In genomic region chr16:74626741-74627416, GRCh38 we compare ENCODE assay signal across 14 cellular contexts. TPM values are rescaled to one million over a fixed set of nuclear protein-coding genes. Genes with fewer than 3 reads are reported as not detected.
A peak's percentile ranks its signal among the peaks of the same experiment; 100 is the strongest.
DNase-seq lines count a peak whose midpoint lies in the region; ATAC-seq, FAIRE-seq and TF ChIP-seq lines count a peak whose summit lies in the region.
"Had no signal": no experiment of that assay in that cellular context is flagged by ENCODE, and none has a peak within 500 bp of the region (broad histone marks: within the 10 kb centered on the region; RNA-seq: fewer than 3 reads in every experiment).

No MANE protein-coding gene starts in this region.

- TF ChIP-seq CTCF in astrocyte (IDR thresholded peaks at IDR 0.05; ENCODE audit: insufficient read depth, low read depth, low read length) = no peak
- no peak for TF ChIP-seq CTCF in vagina (IDR thresholded peaks at IDR 0.05)

- H3K27ac Mint-ChIP-seq in activated naive CD4-positive, alpha-beta T cell treated with anti-CD3 and anti-CD28 coated beads for 36 hours = peak overlapping the region; percentile 91
- H3K27ac Mint-ChIP-seq in astrocyte (ENCODE audit: unreplicated experiment) = no peak overlapping the region

- H3K4me3 ChIP-seq in astrocyte (ENCODE audit: insufficient read depth, low read depth, low read length) = no peak overlapping the region
- no peak overlapping the region for H3K4me3 ChIP-seq in vagina
- H3K4me3 ChIP-seq: tibial nerve had no signal

- no peaks in the 10 kb centered on the region for H3K9me3 Mint-ChIP-seq in activated naive CD4-positive, alpha-beta T cell treated with anti-CD3 and anti-CD28 coated beads for 36 hours
- no peaks in the 10 kb centered on the region for H3K9me3 Mint-ChIP-seq in astrocyte (ENCODE audit: unreplicated experiment)

- peaks cover 48% of the 10 kb centered on the region for H3K4me1 Mint-ChIP-seq in activated naive CD4-positive, alpha-beta T cell treated with anti-CD3 and anti-CD28 coated beads for 36 hours (ENCODE audit: low read depth)
- peaks cover 15% of the 10 kb centered on the region for H3K4me1 Mint-ChIP-seq in astrocyte (ENCODE audit: low read depth, unreplicated experiment)

- intact Hi-C loops in activated naive CD4-positive, alpha-beta T cell treated with anti-CD3 and anti-CD28 coated beads for 36 hours (cut with micrococcal nuclease) = loop anchor here (1.0 to 5.0 kb wide), 7 partner anchors 20 to 330 kb away; partner anchors contain the start of genes GLG1 and PSMD7
- intact Hi-C loops in vagina (cut with DNase I) = no loop called here

- peaks cover 32% of the 10 kb centered on the region for H4K20me1 ChIP-seq in astrocyte (ENCODE audit: insufficient read depth, low read length)

- peak overlapping the region; percentile 22 for H3K4me2 ChIP-seq in astrocyte (ENCODE audit: low read length)

- H3K36me3 ChIP-seq in astrocyte (ENCODE audit: insufficient read depth, low read length) = peaks cover 45% of the 10 kb centered on the region
- peaks cover 0 to 82% of the 10 kb centered on the region in 2 donors for H3K36me3 ChIP-seq in vagina

- peaks cover 75% of the 10 kb centered on the region for H3K36me3 Mint-ChIP-seq in activated naive CD4-positive, alpha-beta T cell treated with anti-CD3 and anti-CD28 coated beads for 36 hours (ENCODE audit: low read depth)
- peaks cover 14% of the 10 kb centered on the region for H3K36me3 Mint-ChIP-seq in astrocyte (ENCODE audit: low read depth, unreplicated experiment)

- FAIRE-seq in astrocyte (lab: Jason Lieb, UNC) = no peak

- H3K27ac ChIP-seq in astrocyte (ENCODE audit: low read depth, low read length) (peak overlapping the region; percentile 9), vagina (no peak overlapping the region)
- H3K27ac ChIP-seq: tibial nerve had no signal

- ATAC-seq in HG02623 (IDR thresholded peaks at IDR 0.05; ENCODE audit: unreplicated experiment) = peak; percentile 44
- ATAC-seq in stimulated activated naive CD8-positive, alpha-beta T cell treated with anti-CD3 and anti-CD28 coated beads, Interleukin-15, Interleukin-2, amounts not matched to agents 100 U/mL and 50 U/mL, for 24 hours = peak; percentile 82

- no peaks in the 10 kb centered on the region for H3K79me2 ChIP-seq in astrocyte (ENCODE audit: insufficient read depth, low read length)

- H3K4me1 ChIP-seq in astrocyte (ENCODE audit: insufficient read depth, low read length) (peaks cover 4% of the 10 kb centered on the region), vagina (no peaks in the 10 kb centered on the region)
- H3K4me1 ChIP-seq: BE2C had no signal

- H3K27me3 ChIP-seq in astrocyte (ENCODE audit: insufficient read depth, low read length) (no peaks in the 10 kb centered on the region), vagina (no peaks in the 10 kb centered on the region)
- H3K27me3 ChIP-seq: BE2C, tibial nerve had no signal

- peak; percentile 47 for DNase-seq in activated naive CD4-positive, alpha-beta T cell treated with anti-CD3 and anti-CD28 coated beads for 36 hours
- no peak for DNase-seq in activated naive CD4-positive, alpha-beta T cell (lab: John Stamatoyannopoulos, UW)
- peak; percentile 29 for DNase-seq in astrocyte (ENCODE audit: low read depth)
- no peak for DNase-seq in stimulated activated naive CD8-positive, alpha-beta T cell treated with anti-CD3 and anti-CD28 coated beads, Interleukin-15, Interleukin-2, amounts not matched to agents 100 U/mL and 50 U/mL, for 24 hours
- DNase-seq in vagina (ENCODE audit: extremely low spot score in 2 of 2) = no peak
- no peak for DNase-seq in NOMO-1 treated with DMSO at 0.1 percent for 48 hours (lab: John Stamatoyannopoulos, UW; ENCODE audit: unreplicated experiment)
- DNase-seq in SIG-M5 treated with dmso at 0.1 percent for 504 hours (lab: John Stamatoyannopoulos, UW; ENCODE audit: unreplicated experiment) = no peak
- DNase-seq: BE2C, Kasumi-1, mammary epithelial cell, NCI-H226, SHP77 had no signal

- no peaks in the 10 kb centered on the region for H3K9me3 ChIP-seq in astrocyte (ENCODE audit: insufficient read depth, low read depth, low read length)
- no peaks in the 10 kb centered on the region for H3K9me3 ChIP-seq in vagina
- H3K9me3 ChIP-seq: BE2C, tibial nerve had no signal

- no peak for TF ChIP-seq POLR2A in vagina (IDR thresholded peaks at IDR 0.05)

- H3K4me3 Mint-ChIP-seq in activated naive CD4-positive, alpha-beta T cell treated with anti-CD3 and anti-CD28 coated beads for 36 hours = peak overlapping the region; percentile 17
- H3K4me3 Mint-ChIP-seq in astrocyte (ENCODE audit: unreplicated experiment) = no peak overlapping the region

- CTCF ChIA-PET in activated naive CD4-positive, alpha-beta T cell treated with anti-CD3 and anti-CD28 coated beads for 36 hours (lab: Charles Lee) = interaction anchor here (0.5 to 2.1 kb wide), 4 partner anchors 10 to 36 kb away, joined by 3 to 7 read pairs (median 4); no protein-coding TSS in a partner anchor

- H3K27me3 Mint-ChIP-seq in activated naive CD4-positive, alpha-beta T cell treated with anti-CD3 and anti-CD28 coated beads for 36 hours (ENCODE audit: low read depth) = no peaks in the 10 kb centered on the region
- H3K27me3 Mint-ChIP-seq in astrocyte (ENCODE audit: low read depth, unreplicated experiment) = no peaks in the 10 kb centered on the region

- H3K9ac ChIP-seq in astrocyte (ENCODE audit: low read length) = peak overlapping the region; percentile 37

- H2AFZ ChIP-seq in astrocyte (ENCODE audit: low read depth, low read length) = no peak overlapping the region

RNA-seq across cellular contexts. Expression of gene GLG1, which starts 20.0 kb away (rescaled TPM):
- total RNA-seq in activated naive CD4-positive, alpha-beta T cell treated with anti-CD3 and anti-CD28 coated beads for 36 hours = 10 to 100 TPM; 60.8 to 62.0 TPM
- total RNA-seq in astrocyte (153 and 182 TPM in 2 replicates), vagina (76.9 TPM)

RNA-seq across cellular contexts. Expression of gene RFWD3, which starts 39.8 kb away (rescaled TPM):
- total RNA-seq in activated naive CD4-positive, alpha-beta T cell treated with anti-CD3 and anti-CD28 coated beads for 36 hours = 100 to 1,000 TPM; 114 to 124 TPM
- total RNA-seq in astrocyte (32.2 and 34.3 TPM in 2 replicates), vagina (36.3 TPM)

Comparison
In these comparisons a context has a peak if more than half of its experiments do, and no peak if none do; other contexts are left out.
1. DNase-seq: peak in activated naive CD4-positive, alpha-beta T cell treated with anti-CD3 and anti-CD28 coated beads for 36 hours (single experiment) and astrocyte (single experiment); none in activated naive CD4-positive, alpha-beta T cell (0 of 4), stimulated activated naive CD8-positive, alpha-beta T cell treated with anti-CD3 and anti-CD28 coated beads, Interleukin-15, Interleukin-2, amounts not matched to agents 100 U/mL and 50 U/mL, for 24 hours (single experiment), vagina (0 of 2), NOMO-1 treated with DMSO at 0.1 percent for 48 hours (single experiment) and SIG-M5 treated with dmso at 0.1 percent for 504 hours (single experiment).